In genomic region chr11:65574963-65575567, GRCh38 we compare ENCODE assay signal across 1 cellular context.
A peak's percentile ranks its signal among the peaks of the same experiment; 100 is the strongest.
TF ChIP-seq lines count a peak whose summit lies in the region.

No MANE protein-coding gene starts in this region.

TF ChIP-seq in HEK293, 187 proteins besides CTCF, POLR2A, EP300 and RAD21 (continued from another document):
- TF ChIP-seq ZNF2 (tag by site-specific recombination; IDR thresholded peaks at IDR 0.05), result no peak
- TF ChIP-seq ZNF501 (tag by site-specific recombination; IDR thresholded peaks at IDR 0.05), result no peak
- TF ChIP-seq ZNF221 (tag by site-specific recombination; IDR thresholded peaks at IDR 0.05; ENCODE audit: borderline replicate concordance), result no peak
- TF ChIP-seq ZIC2 (tag by site-specific recombination; IDR thresholded peaks at IDR 0.05), result peak; percentile 82
- TF ChIP-seq SP7 (tag by site-specific recombination; IDR thresholded peaks at IDR 0.05), result peak; percentile 19; the same call in 1 of the 2 replicates
- no peak for TF ChIP-seq ZBTB8A (tag by site-specific recombination; IDR thresholded peaks at IDR 0.05)
- TF ChIP-seq ZNF202 (tag by site-specific recombination; IDR thresholded peaks at IDR 0.05; ENCODE audit: borderline replicate concordance), result no peak
- no peak for TF ChIP-seq ZNF239 (tag by site-specific recombination; IDR thresholded peaks at IDR 0.05)
- TF ChIP-seq ZNF324 (tag by site-specific recombination; IDR thresholded peaks at IDR 0.05), result no peak
- no peak for TF ChIP-seq INSM2 (tag by site-specific recombination; IDR thresholded peaks at IDR 0.05)
- no peak for TF ChIP-seq ZNF776 (tag by site-specific recombination; IDR thresholded peaks at IDR 0.05; ENCODE audit: borderline replicate concordance)
- TF ChIP-seq ZNF132 (tag by site-specific recombination; IDR thresholded peaks at IDR 0.05; ENCODE audit: borderline replicate concordance), result no peak
- TF ChIP-seq ZNF624 (tag by site-specific recombination; IDR thresholded peaks at IDR 0.05), result no peak
- TF ChIP-seq KLF8 (tag by site-specific recombination; IDR thresholded peaks at IDR 0.05), result 0 out of 2 replicates have a peak, but pooled peaks have one; percentile 31
- TF ChIP-seq ZNF394 (tag by site-specific recombination; IDR thresholded peaks at IDR 0.05; ENCODE audit: borderline replicate concordance), result no peak
- TF ChIP-seq WT1 (tag by site-specific recombination; IDR thresholded peaks at IDR 0.05), result 0 out of 2 replicates have a peak, but pooled peaks have one; percentile 28
- TF ChIP-seq MEIS1 (CRISPR knock-in tag; IDR thresholded peaks at IDR 0.05; ENCODE audit: borderline replicate concordance), result no peak
- TF ChIP-seq ZBTB17 (tag by site-specific recombination; IDR thresholded peaks at IDR 0.05), result no peak
